Comparison of ENCODE assay signal across 27 cellular contexts in the genomic region with DNA sequence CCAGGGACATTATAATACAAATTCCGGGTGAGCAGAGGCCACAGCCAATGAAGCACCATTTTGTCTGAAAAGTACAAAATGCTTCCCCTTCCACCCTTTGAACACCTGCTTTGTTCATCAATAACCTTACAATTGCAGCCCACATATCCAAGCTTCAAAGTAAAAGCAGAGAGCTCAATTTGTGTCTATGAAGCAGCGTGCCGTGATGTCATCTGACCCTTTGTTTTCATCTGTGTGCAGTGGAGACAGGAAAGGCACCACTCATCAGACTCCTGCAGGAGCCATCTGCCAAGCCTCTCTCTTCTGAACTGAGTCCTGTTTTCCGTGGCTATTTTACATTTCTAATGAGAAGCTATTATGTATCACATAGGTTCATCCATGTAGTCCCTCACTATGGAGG. TPM values are rescaled to one million over a fixed set of nuclear protein-coding genes. Genes with fewer than 3 reads are reported as not detected.
A peak's percentile ranks its signal among the peaks of the same experiment; 100 is the strongest.
DNase-seq lines count a peak whose midpoint lies in the region; ATAC-seq and TF ChIP-seq lines count a peak whose summit lies in the region.
"Had no signal": no experiment of that assay in that cellular context is flagged by ENCODE, and none has a peak within 500 bp of the region (broad histone marks: within the 10 kb centered on the region; RNA-seq: fewer than 3 reads in every experiment).

No MANE protein-coding gene starts in this region.

- H3K27me3 Mint-ChIP-seq in activated CD8-positive, alpha-beta memory T cell treated with anti-CD3 and anti-CD28 coated beads, Interleukin-2, amount 10 ng/mL, durations not matched to agents 7 days and 5 days: peaks cover 4% of the 10 kb centered on the region
- H3K27me3 Mint-ChIP-seq in glutamatergic neuron (ENCODE audit: unreplicated experiment): peaks cover 3% of the 10 kb centered on the region

- H3K9me3 Mint-ChIP-seq in activated CD8-positive, alpha-beta memory T cell treated with anti-CD3 and anti-CD28 coated beads, Interleukin-2, amount 10 ng/mL, durations not matched to agents 7 days and 5 days (ENCODE audit: low read depth): peaks cover 9% of the 10 kb centered on the region
- no peaks in the 10 kb centered on the region for H3K9me3 Mint-ChIP-seq in glutamatergic neuron (ENCODE audit: unreplicated experiment)
- H3K9me3 Mint-ChIP-seq: immature natural killer cell had no signal

- H3K36me3 Mint-ChIP-seq in activated CD8-positive, alpha-beta memory T cell treated with anti-CD3 and anti-CD28 coated beads, Interleukin-2, amount 10 ng/mL, durations not matched to agents 7 days and 5 days: peaks cover 17% of the 10 kb centered on the region
- peaks cover 27% of the 10 kb centered on the region for H3K36me3 Mint-ChIP-seq in glutamatergic neuron (ENCODE audit: unreplicated experiment)
- H3K36me3 Mint-ChIP-seq: immature natural killer cell, neural progenitor cell had no signal

- no peak overlapping the region for H3K4me3 Mint-ChIP-seq in activated CD8-positive, alpha-beta memory T cell treated with anti-CD3 and anti-CD28 coated beads, Interleukin-2, amount 10 ng/mL, durations not matched to agents 7 days and 5 days
- H3K4me3 Mint-ChIP-seq in glutamatergic neuron (ENCODE audit: unreplicated experiment): no peak overlapping the region
- H3K4me3 Mint-ChIP-seq: immature natural killer cell, neural progenitor cell had no signal

- CTCF ChIA-PET in activated CD8-positive, alpha-beta memory T cell treated with anti-CD3 and anti-CD28 coated beads, Interleukin-2, amount 10 ng/mL, durations not matched to agents 7 days and 5 days (lab: Charles Lee): no interaction called here

- no peak for ATAC-seq in activated CD8-positive, alpha-beta memory T cell treated with anti-CD3 and anti-CD28 coated beads, Interleukin-2, amount 10 ng/mL, durations not matched to agents 7 days and 5 days
- ATAC-seq: left colon, Right ventricle myocardium inferior, SK-N-SH treated with all-trans-retinoic acid at 6 μM for 48 hours had no signal

- H3K4me1 Mint-ChIP-seq in activated CD8-positive, alpha-beta memory T cell treated with anti-CD3 and anti-CD28 coated beads, Interleukin-2, amount 10 ng/mL, durations not matched to agents 7 days and 5 days: peaks cover 14% of the 10 kb centered on the region
- peaks cover 2% of the 10 kb centered on the region for H3K4me1 Mint-ChIP-seq in glutamatergic neuron (ENCODE audit: low read depth, unreplicated experiment)
- H3K4me1 Mint-ChIP-seq: neural progenitor cell had no signal

- no peak for TF ChIP-seq CTCF in glutamatergic neuron (IDR thresholded peaks at IDR 0.05; ENCODE audit: partially characterized antibody, unreplicated experiment)

- DNase-seq in activated CD8-positive, alpha-beta memory T cell treated with anti-CD3 and anti-CD28 coated beads, Interleukin-2, amount 50 U/mL, for 4 hours: peak; percentile 43
- no peak for DNase-seq in activated CD8-positive, alpha-beta memory T cell treated with anti-CD3 and anti-CD28 coated beads, Interleukin-2, amount 10 ng/mL, durations not matched to agents 7 days and 5 days
- DNase-seq in NCI-H2029 (lab: John Stamatoyannopoulos, UW) (peak; percentile 89), NCI-H2171 treated with DMSO at 0.1 percent for 48 hours (lab: John Stamatoyannopoulos, UW) (peak; percentile 80), glutamatergic neuron (no peak), NCI-H187 (lab: John Stamatoyannopoulos, UW) (no peak), NCI-H2196 (lab: John Stamatoyannopoulos, UW; ENCODE audit: unreplicated experiment) (no peak)
- DNase-seq: activated gamma-delta T cell treated with Interleukin-2 at 50 U/mL for 16 hours; activated T-cell treated with anti-CD3 and anti-CD28 coated beads for 4 hours; aorta; HCEC 1CT; hypothalamus; immature natural killer cell; left colon; NCI-H1092; NCI-H187 treated with DMSO at 0.1 percent for 48 hours; NCI-H446; NK-92 treated with Interleukin-12 subunit alpha and Interleukin-12 subunit beta, amount 100 ng/mL, for 24 hours; PC-9; substantia nigra; T-helper 2 cell had no signal

- no peak overlapping the region for H3K27ac Mint-ChIP-seq in activated CD8-positive, alpha-beta memory T cell treated with anti-CD3 and anti-CD28 coated beads, Interleukin-2, amount 10 ng/mL, durations not matched to agents 7 days and 5 days
- H3K27ac Mint-ChIP-seq in glutamatergic neuron (ENCODE audit: unreplicated experiment): peak overlapping the region; percentile 43
- H3K27ac Mint-ChIP-seq: immature natural killer cell, neural progenitor cell had no signal

RNA-seq across cellular contexts. Expression of a gene that starts 7.5 kb away (rescaled TPM):
- total RNA-seq in activated CD8-positive, alpha-beta memory T cell treated with anti-CD3 and anti-CD28 coated beads, Interleukin-2, amount 10 ng/mL, durations not matched to agents 7 days and 5 days: 1 to 10 TPM; 1.2 to 1.7 TPM
- not detected for total RNA-seq in glutamatergic neuron (ENCODE audit: unreplicated experiment)
- total RNA-seq: cardiac muscle cell, Daoy, HT1080, PC-9 had no signal

Comparison
In these comparisons a context has a peak if more than half of its experiments do, and no peak if none do; other contexts are left out.
1. DNase-seq: peak in activated CD8-positive, alpha-beta memory T cell treated with anti-CD3 and anti-CD28 coated beads, Interleukin-2, amount 50 U/mL, for 4 hours (single experiment), NCI-H2029 (single experiment) and NCI-H2171 treated with DMSO at 0.1 percent for 48 hours (single experiment); none in activated CD8-positive, alpha-beta memory T cell treated with anti-CD3 and anti-CD28 coated beads, Interleukin-2, amount 10 ng/mL, durations not matched to agents 7 days and 5 days (single experiment), glutamatergic neuron (single experiment), NCI-H187 (0 of 2) and NCI-H2196 (single experiment).